Comparison of ENCODE assay signal across 8 cellular contexts in genomic region chr15:74995182-74995778, GRCh38. TPM values are rescaled to one million over a fixed set of nuclear protein-coding genes. Genes with fewer than 3 reads are reported as not detected.
DNase-seq lines count a peak whose midpoint lies in the region; ATAC-seq and TF ChIP-seq lines count a peak whose summit lies in the region.

Gene SCAMP5, plus strand, starts transcription at chr15:74995563. Its CDS starts 16,277 bp downstream, at chr15:75011840.

- H3K4me3 ChIP-seq in A673 (ENCODE audit: low read depth, low read length, poor library complexity, severe bottlenecking) (peak within 1 kb of the TSS; percentile 60), lung (peak within 1 kb of the TSS; percentile 62)

- H3K36me3 ChIP-seq in A673 (ENCODE audit: insufficient read depth, low read length, poor library complexity, severe bottlenecking): no peaks in the 10 kb centered on the region
- no peaks in the 10 kb centered on the region for H3K36me3 ChIP-seq in lung (ENCODE audit: control insufficient read depth in 2 of 2, insufficient read depth in 2 of 2, low read length in 2 of 2)

- intact Hi-C loops in A673 (cut with micrococcal nuclease; ENCODE audit: unreplicated experiment): no loop called here

- H3K27ac Mint-ChIP-seq in effector memory CD8-positive, alpha-beta T cell: peak within 1 kb of the TSS; percentile 51 to 52

- DNase-seq in A673 (ENCODE audit: low spot score) (peak; percentile 95), HT1080 (ENCODE audit: low read depth) (peak; percentile 81), NOMO-1 (lab: John Stamatoyannopoulos, UW; ENCODE audit: unreplicated experiment in 2 of 2) (peak; percentile 76 to 88), lung (ENCODE audit: low spot score) (peak; percentile 93)
- peak; percentile 70 to 93 (median 90) for DNase-seq in activated CD8-positive, alpha-beta memory T cell treated with anti-CD3 and anti-CD28 coated beads for 48 hours (ENCODE audit: low read depth in 2 of 3, low spot score in 2 of 3)
- peak; percentile 89 for DNase-seq in effector memory CD8-positive, alpha-beta T cell
- peak; percentile 89 to 94 for DNase-seq in stimulated activated CD4-positive, alpha-beta T cell treated with anti-CD3 and anti-CD28 coated beads, Interleukin-4, amount 100 ng/mL, for 48 hours (ENCODE audit: low read depth in 2 of 2)

- peaks cover 32 to 62% of the 10 kb centered on the region in 2 donors for H3K27me3 Mint-ChIP-seq in effector memory CD8-positive, alpha-beta T cell

- H3K27ac ChIP-seq in A673 (ENCODE audit: low read depth, low read length, poor library complexity, severe bottlenecking): no peak within 1 kb of the TSS
- peak within 1 kb of the TSS in 1 of 2 donors; percentile 13 for H3K27ac ChIP-seq in lung (ENCODE audit: low read depth in 1 of 2, low read length in 1 of 2)

- POLR2A ChIA-PET in A673 (lab: Charles Lee; ENCODE audit: low non-redundant PET): no interaction called here

- H3K27me3 ChIP-seq in A673 (replicated peaks; ENCODE audit: insufficient read depth, low read depth, low read length, poor library complexity) (peaks cover 11% of the 10 kb centered on the region), lung (ENCODE audit: control insufficient read depth, insufficient read depth) (no peaks in the 10 kb centered on the region)

- H3K4me1 ChIP-seq in A673 (ENCODE audit: insufficient read depth, low read length, poor library complexity, severe bottlenecking) (peaks cover 5% of the 10 kb centered on the region), lung (ENCODE audit: control insufficient read depth in 2 of 2, insufficient read depth in 2 of 2, low read length in 2 of 2) (peaks cover 7 to 18% of the 10 kb centered on the region in 2 donors)

- H3K4me3 Mint-ChIP-seq in effector memory CD8-positive, alpha-beta T cell: peak within 1 kb of the TSS; percentile 78 to 84

- CTCF ChIA-PET in A673 (lab: Charles Lee): no interaction called here

- TF ChIP-seq CTCF in A673 (conservative IDR thresholded peaks at IDR 0.05; ENCODE audit: low read depth, low read length) (no peak), lung (IDR thresholded peaks at IDR 0.05; ENCODE audit: control extremely low read depth, extremely low read depth) (no peak)

- H3K9me3 ChIP-seq in A673 (ENCODE audit: low read depth, low read length, poor library complexity, severe bottlenecking): no peaks in the 10 kb centered on the region
- H3K9me3 ChIP-seq in lung (ENCODE audit: control insufficient read depth in 2 of 2, insufficient read depth in 1 of 2, low read length in 1 of 2): no peaks in the 10 kb centered on the region

- H3K4me1 Mint-ChIP-seq in effector memory CD8-positive, alpha-beta T cell (ENCODE audit: low read depth in 2 of 2): peaks cover 12 to 15% of the 10 kb centered on the region in 2 donors

- peaks cover 0 to 6% of the 10 kb centered on the region in 2 donors for H3K9me3 Mint-ChIP-seq in effector memory CD8-positive, alpha-beta T cell

- peaks cover 6% of the 10 kb centered on the region for H3K36me3 Mint-ChIP-seq in effector memory CD8-positive, alpha-beta T cell (ENCODE audit: insufficient read depth)

- peak; percentile 72 for ATAC-seq in GM19023 (IDR thresholded peaks at IDR 0.05; ENCODE audit: unreplicated experiment)
- peak; percentile 98 for ATAC-seq in effector memory CD8-positive, alpha-beta T cell (replicated peaks)
- ATAC-seq in lung (ENCODE audit: insufficient read depth, low FRiP score): peak; percentile 98

- no TSS peak for BruUV-seq in A673 (replicated peaks; lab: Mats Ljungman, UMichigan)

- 1% methylated on average over 54 to 58 of the region's 58 CpGs for WGBS in lung, 2 donors

RNA-seq across cellular contexts. Expression of gene SCAMP5, which starts in this region (rescaled TPM):
- total RNA-seq in A673 (2021) (3.8 and 5.8 TPM in 2 replicates), lung (1 to 10 TPM; 3.8 to 4.8 TPM)
- total RNA-seq in HT1080 (2014; rRNA removed; shearing (Covaris generic)): 0.90 and 1.8 TPM in 2 replicates
- polyA plus RNA-seq in HT1080 (2015; cell fraction: cytosol; rRNA removed): 1.1 and 1.6 TPM in 2 replicates
- 1.6 and 4.9 TPM in 2 replicates for polyA plus RNA-seq in HT1080 (2015; cell fraction: nucleus; rRNA removed)
- polyA plus RNA-seq in lung: 1 to 10 TPM in 1 of 2 donors, under 1 TPM in 1; 0.94 to 9.5 TPM
